Comparison of ENCODE assay signal across 1 cellular context in the genomic region with DNA sequence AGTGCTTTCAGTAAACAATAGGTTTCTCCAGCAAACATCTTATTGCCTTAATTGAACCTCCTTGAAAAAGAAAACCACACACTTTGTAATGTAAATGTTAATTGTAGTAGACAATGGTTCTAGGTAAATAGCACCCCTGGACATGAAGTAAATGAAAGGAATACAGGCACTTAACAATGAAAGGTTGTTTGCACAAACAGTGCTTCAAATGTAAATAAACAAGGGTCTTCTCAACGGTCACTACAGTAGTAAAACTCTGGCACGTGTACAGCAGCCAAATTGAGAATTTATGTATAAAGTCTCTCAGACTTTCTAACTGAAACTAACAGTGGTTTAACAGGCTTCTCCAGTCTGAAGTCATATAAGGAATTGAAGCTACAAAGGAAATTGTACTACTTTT.
TF ChIP-seq lines count a peak whose summit lies in the region.

No MANE protein-coding gene starts in this region.

TF ChIP-seq in HEK293, 187 proteins besides CTCF, POLR2A, EP300 and RAD21 (continued from another document):
- TF ChIP-seq, protein P1, sequence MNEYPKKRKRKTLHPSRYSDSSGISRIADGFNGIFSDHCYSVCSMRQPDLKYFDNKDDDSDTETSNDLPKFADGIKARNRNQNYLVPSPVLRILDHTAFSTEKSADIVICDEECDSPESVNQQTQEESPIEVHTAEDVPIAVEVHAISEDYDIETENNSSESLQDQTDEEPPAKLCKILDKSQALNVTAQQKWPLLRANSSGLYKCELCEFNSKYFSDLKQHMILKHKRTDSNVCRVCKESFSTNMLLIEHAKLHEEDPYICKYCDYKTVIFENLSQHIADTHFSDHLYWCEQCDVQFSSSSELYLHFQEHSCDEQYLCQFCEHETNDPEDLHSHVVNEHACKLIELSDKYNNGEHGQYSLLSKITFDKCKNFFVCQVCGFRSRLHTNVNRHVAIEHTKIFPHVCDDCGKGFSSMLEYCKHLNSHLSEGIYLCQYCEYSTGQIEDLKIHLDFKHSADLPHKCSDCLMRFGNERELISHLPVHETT (tag by site-specific recombination; IDR thresholded peaks at IDR 0.05), result no peak
- no peak for TF ChIP-seq HOXA7 (CRISPR knock-in tag; IDR thresholded peaks at IDR 0.05; ENCODE audit: borderline replicate concordance)
- TF ChIP-seq ZNF571 (tag by site-specific recombination; IDR thresholded peaks at IDR 0.05), result no peak
- TF ChIP-seq ZNF530 (tag by site-specific recombination; IDR thresholded peaks at IDR 0.05; ENCODE audit: low read depth), result no peak
- TF ChIP-seq ZNF274 (IDR thresholded peaks at IDR 0.05; ENCODE audit: low read length), result no peak
- TF ChIP-seq ZNF274 (tag by site-specific recombination; IDR thresholded peaks at IDR 0.05; ENCODE audit: borderline replicate concordance), result no peak
- TF ChIP-seq ZIC2 (tag by site-specific recombination; IDR thresholded peaks at IDR 0.05), result no peak
- TF ChIP-seq ZNF292 (tag by site-specific recombination; IDR thresholded peaks at IDR 0.05; ENCODE audit: borderline replicate concordance, low read depth), result no peak
- TF ChIP-seq ZNF121 (tag by site-specific recombination; IDR thresholded peaks at IDR 0.05), result no peak
- TF ChIP-seq ZBTB1 (tag by site-specific recombination; IDR thresholded peaks at IDR 0.05), result no peak
- peak; percentile 63 for TF ChIP-seq OSR2 (tag by site-specific recombination; IDR thresholded peaks at IDR 0.05)
- peak; percentile 18; the same call in 1 of the 2 replicates for TF ChIP-seq SP7 (tag by site-specific recombination; IDR thresholded peaks at IDR 0.05)
- TF ChIP-seq SCRT1 (tag by site-specific recombination; IDR thresholded peaks at IDR 0.05; ENCODE audit: borderline replicate concordance), result no peak
- TF ChIP-seq, protein P2, sequence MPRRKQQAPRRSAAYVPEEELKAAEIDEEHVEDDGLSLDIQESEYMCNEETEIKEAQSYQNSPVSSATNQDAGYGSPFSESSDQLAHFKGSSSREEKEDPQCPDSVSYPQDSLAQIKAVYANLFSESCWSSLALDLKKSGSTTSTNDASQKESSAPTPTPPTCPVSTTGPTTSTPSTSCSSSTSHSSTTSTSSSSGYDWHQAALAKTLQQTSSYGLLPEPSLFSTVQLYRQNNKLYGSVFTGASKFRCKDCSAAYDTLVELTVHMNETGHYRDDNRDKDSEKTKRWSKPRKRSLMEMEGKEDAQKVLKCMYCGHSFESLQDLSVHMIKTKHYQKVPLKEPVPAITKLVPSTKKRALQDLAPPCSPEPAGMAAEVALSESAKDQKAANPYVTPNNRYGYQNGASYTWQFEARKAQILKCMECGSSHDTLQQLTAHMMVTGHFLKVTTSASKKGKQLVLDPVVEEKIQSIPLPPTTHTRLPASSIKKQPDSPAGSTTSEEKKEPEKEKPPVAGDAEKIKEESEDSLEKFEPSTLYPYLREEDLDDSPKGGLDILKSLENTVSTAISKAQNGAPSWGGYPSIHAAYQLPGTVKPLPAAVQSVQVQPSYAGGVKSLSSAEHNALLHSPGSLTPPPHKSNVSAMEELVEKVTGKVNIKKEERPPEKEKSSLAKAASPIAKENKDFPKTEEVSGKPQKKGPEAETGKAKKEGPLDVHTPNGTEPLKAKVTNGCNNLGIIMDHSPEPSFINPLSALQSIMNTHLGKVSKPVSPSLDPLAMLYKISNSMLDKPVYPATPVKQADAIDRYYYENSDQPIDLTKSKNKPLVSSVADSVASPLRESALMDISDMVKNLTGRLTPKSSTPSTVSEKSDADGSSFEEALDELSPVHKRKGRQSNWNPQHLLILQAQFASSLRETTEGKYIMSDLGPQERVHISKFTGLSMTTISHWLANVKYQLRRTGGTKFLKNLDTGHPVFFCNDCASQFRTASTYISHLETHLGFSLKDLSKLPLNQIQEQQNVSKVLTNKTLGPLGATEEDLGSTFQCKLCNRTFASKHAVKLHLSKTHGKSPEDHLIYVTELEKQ (tag by site-specific recombination; IDR thresholded peaks at IDR 0.05; ENCODE audit: borderline replicate concordance), result no peak
- TF ChIP-seq, protein P3, sequence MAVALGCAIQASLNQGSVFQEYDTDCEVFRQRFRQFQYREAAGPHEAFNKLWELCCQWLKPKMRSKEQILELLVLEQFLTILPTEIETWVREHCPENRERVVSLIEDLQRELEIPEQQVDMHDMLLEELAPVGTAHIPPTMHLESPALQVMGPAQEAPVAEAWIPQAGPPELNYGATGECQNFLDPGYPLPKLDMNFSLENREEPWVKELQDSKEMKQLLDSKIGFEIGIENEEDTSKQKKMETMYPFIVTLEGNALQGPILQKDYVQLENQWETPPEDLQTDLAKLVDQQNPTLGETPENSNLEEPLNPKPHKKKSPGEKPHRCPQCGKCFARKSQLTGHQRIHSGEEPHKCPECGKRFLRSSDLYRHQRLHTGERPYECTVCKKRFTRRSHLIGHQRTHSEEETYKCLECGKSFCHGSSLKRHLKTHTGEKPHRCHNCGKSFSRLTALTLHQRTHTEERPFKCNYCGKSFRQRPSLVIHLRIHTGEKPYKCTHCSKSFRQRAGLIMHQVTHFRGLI (tag by site-specific recombination; IDR thresholded peaks at IDR 0.05), result no peak
- TF ChIP-seq, protein P4, sequence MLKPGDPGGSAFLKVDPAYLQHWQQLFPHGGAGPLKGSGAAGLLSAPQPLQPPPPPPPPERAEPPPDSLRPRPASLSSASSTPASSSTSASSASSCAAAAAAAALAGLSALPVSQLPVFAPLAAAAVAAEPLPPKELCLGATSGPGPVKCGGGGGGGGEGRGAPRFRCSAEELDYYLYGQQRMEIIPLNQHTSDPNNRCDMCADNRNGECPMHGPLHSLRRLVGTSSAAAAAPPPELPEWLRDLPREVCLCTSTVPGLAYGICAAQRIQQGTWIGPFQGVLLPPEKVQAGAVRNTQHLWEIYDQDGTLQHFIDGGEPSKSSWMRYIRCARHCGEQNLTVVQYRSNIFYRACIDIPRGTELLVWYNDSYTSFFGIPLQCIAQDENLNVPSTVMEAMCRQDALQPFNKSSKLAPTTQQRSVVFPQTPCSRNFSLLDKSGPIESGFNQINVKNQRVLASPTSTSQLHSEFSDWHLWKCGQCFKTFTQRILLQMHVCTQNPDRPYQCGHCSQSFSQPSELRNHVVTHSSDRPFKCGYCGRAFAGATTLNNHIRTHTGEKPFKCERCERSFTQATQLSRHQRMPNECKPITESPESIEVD (tag by site-specific recombination; IDR thresholded peaks at IDR 0.05), result peak; percentile 25
- no peak for TF ChIP-seq ZNF621 (tag by site-specific recombination; IDR thresholded peaks at IDR 0.05)
- TF ChIP-seq TCF7L2 (IDR thresholded peaks at IDR 0.05; ENCODE audit: borderline replicate concordance, low read depth, low read length), result no peak
- 0 out of 2 replicates have a peak, but pooled peaks have one; percentile 14 for TF ChIP-seq FEZF1 (tag by site-specific recombination; IDR thresholded peaks at IDR 0.05)
- TF ChIP-seq, protein P5, sequence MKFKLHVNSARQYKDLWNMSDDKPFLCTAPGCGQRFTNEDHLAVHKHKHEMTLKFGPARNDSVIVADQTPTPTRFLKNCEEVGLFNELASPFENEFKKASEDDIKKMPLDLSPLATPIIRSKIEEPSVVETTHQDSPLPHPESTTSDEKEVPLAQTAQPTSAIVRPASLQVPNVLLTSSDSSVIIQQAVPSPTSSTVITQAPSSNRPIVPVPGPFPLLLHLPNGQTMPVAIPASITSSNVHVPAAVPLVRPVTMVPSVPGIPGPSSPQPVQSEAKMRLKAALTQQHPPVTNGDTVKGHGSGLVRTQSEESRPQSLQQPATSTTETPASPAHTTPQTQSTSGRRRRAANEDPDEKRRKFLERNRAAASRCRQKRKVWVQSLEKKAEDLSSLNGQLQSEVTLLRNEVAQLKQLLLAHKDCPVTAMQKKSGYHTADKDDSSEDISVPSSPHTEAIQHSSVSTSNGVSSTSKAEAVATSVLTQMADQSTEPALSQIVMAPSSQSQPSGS (tag by site-specific recombination; IDR thresholded peaks at IDR 0.05; ENCODE audit: low read depth), result no peak
- TF ChIP-seq ZNF394 (tag by site-specific recombination; IDR thresholded peaks at IDR 0.05; ENCODE audit: borderline replicate concordance), result no peak
- no peak for TF ChIP-seq ZNF548 (tag by site-specific recombination; IDR thresholded peaks at IDR 0.05)
- peak; percentile 76 for TF ChIP-seq WT1 (tag by site-specific recombination; IDR thresholded peaks at IDR 0.05)
- TF ChIP-seq, protein P6, sequence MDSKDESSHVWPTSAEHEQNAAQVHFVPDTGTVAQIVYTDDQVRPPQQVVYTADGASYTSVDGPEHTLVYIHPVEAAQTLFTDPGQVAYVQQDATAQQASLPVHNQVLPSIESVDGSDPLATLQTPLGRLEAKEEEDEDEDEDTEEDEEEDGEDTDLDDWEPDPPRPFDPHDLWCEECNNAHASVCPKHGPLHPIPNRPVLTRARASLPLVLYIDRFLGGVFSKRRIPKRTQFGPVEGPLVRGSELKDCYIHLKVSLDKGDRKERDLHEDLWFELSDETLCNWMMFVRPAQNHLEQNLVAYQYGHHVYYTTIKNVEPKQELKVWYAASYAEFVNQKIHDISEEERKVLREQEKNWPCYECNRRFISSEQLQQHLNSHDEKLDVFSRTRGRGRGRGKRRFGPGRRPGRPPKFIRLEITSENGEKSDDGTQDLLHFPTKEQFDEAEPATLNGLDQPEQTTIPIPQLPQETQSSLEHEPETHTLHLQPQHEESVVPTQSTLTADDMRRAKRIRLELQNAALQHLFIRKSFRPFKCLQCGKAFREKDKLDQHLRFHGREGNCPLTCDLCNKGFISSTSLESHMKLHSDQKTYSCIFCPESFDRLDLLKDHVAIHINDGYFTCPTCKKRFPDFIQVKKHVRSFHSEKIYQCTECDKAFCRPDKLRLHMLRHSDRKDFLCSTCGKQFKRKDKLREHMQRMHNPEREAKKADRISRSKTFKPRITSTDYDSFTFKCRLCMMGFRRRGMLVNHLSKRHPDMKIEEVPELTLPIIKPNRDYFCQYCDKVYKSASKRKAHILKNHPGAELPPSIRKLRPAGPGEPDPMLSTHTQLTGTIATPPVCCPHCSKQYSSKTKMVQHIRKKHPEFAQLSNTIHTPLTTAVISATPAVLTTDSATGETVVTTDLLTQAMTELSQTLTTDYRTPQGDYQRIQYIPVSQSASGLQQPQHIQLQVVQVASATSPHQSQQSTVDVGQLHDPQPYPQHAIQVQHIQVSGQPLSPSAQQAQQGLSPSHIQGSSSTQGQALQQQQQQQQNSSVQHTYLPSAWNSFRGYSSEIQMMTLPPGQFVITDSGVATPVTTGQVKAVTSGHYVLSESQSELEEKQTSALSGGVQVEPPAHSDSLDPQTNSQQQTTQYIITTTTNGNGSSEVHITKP (tag by site-specific recombination; IDR thresholded peaks at IDR 0.05), result no peak
- no peak for TF ChIP-seq ZNF221 (tag by site-specific recombination; IDR thresholded peaks at IDR 0.05; ENCODE audit: borderline replicate concordance)
- TF ChIP-seq ZNF132 (tag by site-specific recombination; IDR thresholded peaks at IDR 0.05; ENCODE audit: borderline replicate concordance), result no peak
- no peak for TF ChIP-seq ZNF560 (tag by site-specific recombination; IDR thresholded peaks at IDR 0.05; ENCODE audit: borderline replicate concordance)
- TF ChIP-seq ZNF48 (tag by site-specific recombination; IDR thresholded peaks at IDR 0.05), result no peak
- TF ChIP-seq ZNF660 (tag by site-specific recombination; IDR thresholded peaks at IDR 0.05), result no peak
- TF ChIP-seq ZBTB20 (tag by site-specific recombination; IDR thresholded peaks at IDR 0.05), result no peak
- TF ChIP-seq ZNF670 (tag by site-specific recombination; IDR thresholded peaks at IDR 0.05; ENCODE audit: low read depth), result no peak
- TF ChIP-seq ZNF133 (tag by site-specific recombination; IDR thresholded peaks at IDR 0.05), result no peak
- TF ChIP-seq ZNF473 (tag by site-specific recombination; IDR thresholded peaks at IDR 0.05), result no peak
